In the genomic region with DNA sequence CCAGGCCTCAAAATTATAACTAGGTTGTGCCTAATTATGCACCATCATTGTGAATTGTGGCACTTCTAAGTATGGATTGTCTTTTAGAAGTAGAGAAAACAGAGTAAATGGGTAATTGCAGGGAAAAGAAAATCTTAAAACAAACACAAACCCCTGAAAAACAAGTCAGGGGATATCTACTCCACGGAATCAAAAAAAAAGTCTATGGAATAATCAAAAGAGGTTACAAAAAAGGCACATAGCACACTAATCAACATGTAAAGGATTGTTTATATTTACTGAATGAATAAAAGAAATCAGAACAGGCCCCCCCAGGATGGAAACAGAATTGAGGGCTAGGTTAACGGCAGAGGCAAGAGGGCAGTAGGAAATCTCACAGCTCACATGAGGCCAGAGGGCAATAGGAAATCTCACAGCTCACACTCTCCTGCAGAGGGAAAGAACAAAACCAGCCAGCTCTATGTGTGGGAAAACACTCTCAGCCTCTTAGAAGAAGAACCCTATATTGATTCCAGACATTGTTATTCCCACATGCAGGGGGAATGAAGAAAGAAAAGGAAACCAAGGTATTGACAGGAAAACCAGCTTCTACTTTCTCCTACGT, we compare ENCODE assay signal across 2 cellular contexts.
TF ChIP-seq lines count a peak whose summit lies in the region.

No MANE protein-coding gene starts in this region.

TF ChIP-seq in GM23338, 12 proteins besides CTCF, POLR2A, EP300 and RAD21 (continued from another document and continues in another):
- TF ChIP-seq, protein P1, sequence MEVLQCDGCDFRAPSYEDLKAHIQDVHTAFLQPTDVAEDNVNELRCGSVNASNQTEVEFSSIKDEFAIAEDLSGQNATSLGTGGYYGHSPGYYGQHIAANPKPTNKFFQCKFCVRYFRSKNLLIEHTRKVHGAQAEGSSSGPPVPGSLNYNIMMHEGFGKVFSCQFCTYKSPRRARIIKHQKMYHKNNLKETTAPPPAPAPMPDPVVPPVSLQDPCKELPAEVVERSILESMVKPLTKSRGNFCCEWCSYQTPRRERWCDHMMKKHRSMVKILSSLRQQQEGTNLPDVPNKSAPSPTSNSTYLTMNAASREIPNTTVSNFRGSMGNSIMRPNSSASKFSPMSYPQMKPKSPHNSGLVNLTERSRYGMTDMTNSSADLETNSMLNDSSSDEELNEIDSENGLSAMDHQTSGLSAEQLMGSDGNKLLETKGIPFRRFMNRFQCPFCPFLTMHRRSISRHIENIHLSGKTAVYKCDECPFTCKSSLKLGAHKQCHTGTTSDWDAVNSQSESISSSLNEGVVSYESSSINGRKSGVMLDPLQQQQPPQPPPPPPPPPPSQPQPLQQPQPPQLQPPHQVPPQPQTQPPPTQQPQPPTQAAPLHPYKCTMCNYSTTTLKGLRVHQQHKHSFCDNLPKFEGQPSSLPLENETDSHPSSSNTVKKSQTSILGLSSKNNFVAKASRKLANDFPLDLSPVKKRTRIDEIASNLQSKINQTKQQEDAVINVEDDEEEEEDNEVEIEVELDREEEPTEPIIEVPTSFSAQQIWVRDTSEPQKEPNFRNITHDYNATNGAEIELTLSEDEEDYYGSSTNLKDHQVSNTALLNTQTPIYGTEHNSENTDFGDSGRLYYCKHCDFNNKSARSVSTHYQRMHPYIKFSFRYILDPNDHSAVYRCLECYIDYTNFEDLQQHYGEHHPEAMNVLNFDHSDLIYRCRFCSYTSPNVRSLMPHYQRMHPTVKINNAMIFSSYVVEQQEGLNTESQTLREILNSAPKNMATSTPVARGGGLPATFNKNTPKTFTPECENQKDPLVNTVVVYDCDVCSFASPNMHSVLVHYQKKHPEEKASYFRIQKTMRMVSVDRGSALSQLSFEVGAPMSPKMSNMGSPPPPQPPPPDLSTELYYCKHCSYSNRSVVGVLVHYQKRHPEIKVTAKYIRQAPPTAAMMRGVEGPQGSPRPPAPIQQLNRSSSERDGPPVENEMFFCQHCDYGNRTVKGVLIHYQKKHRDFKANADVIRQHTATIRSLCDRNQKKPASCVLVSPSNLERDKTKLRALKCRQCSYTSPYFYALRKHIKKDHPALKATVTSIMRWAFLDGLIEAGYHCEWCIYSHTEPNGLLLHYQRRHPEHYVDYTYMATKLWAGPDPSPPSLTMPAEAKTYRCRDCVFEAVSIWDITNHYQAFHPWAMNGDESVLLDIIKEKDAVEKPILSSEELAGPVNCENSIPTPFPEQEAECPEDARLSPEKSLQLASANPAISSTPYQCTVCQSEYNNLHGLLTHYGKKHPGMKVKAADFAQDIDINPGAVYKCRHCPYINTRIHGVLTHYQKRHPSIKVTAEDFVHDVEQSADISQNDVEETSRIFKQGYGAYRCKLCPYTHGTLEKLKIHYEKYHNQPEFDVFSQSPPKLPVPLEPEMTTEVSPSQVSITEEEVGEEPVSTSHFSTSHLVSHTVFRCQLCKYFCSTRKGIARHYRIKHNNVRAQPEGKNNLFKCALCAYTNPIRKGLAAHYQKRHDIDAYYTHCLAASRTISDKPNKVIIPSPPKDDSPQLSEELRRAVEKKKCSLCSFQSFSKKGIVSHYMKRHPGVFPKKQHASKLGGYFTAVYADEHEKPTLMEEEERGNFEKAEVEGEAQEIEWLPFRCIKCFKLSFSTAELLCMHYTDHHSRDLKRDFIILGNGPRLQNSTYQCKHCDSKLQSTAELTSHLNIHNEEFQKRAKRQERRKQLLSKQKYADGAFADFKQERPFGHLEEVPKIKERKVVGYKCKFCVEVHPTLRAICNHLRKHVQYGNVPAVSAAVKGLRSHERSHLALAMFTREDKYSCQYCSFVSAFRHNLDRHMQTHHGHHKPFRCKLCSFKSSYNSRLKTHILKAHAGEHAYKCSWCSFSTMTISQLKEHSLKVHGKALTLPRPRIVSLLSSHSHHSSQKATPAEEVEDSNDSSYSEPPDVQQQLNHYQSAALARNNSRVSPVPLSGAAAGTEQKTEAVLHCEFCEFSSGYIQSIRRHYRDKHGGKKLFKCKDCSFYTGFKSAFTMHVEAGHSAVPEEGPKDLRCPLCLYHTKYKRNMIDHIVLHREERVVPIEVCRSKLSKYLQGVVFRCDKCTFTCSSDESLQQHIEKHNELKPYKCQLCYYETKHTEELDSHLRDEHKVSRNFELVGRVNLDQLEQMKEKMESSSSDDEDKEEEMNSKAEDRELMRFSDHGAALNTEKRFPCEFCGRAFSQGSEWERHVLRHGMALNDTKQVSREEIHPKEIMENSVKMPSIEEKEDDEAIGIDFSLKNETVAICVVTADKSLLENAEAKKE (CRISPR knock-in tag; IDR thresholded peaks at IDR 0.05): no peak
- TF ChIP-seq, protein P2, sequence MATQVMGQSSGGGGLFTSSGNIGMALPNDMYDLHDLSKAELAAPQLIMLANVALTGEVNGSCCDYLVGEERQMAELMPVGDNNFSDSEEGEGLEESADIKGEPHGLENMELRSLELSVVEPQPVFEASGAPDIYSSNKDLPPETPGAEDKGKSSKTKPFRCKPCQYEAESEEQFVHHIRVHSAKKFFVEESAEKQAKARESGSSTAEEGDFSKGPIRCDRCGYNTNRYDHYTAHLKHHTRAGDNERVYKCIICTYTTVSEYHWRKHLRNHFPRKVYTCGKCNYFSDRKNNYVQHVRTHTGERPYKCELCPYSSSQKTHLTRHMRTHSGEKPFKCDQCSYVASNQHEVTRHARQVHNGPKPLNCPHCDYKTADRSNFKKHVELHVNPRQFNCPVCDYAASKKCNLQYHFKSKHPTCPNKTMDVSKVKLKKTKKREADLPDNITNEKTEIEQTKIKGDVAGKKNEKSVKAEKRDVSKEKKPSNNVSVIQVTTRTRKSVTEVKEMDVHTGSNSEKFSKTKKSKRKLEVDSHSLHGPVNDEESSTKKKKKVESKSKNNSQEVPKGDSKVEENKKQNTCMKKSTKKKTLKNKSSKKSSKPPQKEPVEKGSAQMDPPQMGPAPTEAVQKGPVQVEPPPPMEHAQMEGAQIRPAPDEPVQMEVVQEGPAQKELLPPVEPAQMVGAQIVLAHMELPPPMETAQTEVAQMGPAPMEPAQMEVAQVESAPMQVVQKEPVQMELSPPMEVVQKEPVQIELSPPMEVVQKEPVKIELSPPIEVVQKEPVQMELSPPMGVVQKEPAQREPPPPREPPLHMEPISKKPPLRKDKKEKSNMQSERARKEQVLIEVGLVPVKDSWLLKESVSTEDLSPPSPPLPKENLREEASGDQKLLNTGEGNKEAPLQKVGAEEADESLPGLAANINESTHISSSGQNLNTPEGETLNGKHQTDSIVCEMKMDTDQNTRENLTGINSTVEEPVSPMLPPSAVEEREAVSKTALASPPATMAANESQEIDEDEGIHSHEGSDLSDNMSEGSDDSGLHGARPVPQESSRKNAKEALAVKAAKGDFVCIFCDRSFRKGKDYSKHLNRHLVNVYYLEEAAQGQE (IDR thresholded peaks at IDR 0.05; ENCODE audit: unreplicated experiment): no peak
- TF ChIP-seq ZNF331 (CRISPR knock-in tag; IDR thresholded peaks at IDR 0.05; ENCODE audit: low read depth) (no peak), EZH2phosphoT487 (IDR thresholded peaks at IDR 0.05; ENCODE audit: unreplicated experiment) (no peak), CREB1 (CRISPR knock-in tag; IDR thresholded peaks at IDR 0.05; ENCODE audit: low read depth) (no peak), ZNF114 (CRISPR knock-in tag; IDR thresholded peaks at IDR 0.05) (no peak), EZH2 (IDR thresholded peaks at IDR 0.05; ENCODE audit: low read depth, unreplicated experiment) (no peak), POLR2AphosphoS5 (IDR thresholded peaks at IDR 0.05; ENCODE audit: low read depth) (no peak)
- TF ChIP-seq, protein P3, sequence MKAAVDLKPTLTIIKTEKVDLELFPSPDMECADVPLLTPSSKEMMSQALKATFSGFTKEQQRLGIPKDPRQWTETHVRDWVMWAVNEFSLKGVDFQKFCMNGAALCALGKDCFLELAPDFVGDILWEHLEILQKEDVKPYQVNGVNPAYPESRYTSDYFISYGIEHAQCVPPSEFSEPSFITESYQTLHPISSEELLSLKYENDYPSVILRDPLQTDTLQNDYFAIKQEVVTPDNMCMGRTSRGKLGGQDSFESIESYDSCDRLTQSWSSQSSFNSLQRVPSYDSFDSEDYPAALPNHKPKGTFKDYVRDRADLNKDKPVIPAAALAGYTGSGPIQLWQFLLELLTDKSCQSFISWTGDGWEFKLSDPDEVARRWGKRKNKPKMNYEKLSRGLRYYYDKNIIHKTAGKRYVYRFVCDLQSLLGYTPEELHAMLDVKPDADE (IDR thresholded peaks at IDR 0.05): no peak

TF ChIP-seq in SK-N-SH treated with all-trans-retinoic acid at 6 μM for 48 hours, 23 proteins besides CTCF, POLR2A, EP300 and RAD21 (continued from another document):
- TF ChIP-seq, protein P4, sequence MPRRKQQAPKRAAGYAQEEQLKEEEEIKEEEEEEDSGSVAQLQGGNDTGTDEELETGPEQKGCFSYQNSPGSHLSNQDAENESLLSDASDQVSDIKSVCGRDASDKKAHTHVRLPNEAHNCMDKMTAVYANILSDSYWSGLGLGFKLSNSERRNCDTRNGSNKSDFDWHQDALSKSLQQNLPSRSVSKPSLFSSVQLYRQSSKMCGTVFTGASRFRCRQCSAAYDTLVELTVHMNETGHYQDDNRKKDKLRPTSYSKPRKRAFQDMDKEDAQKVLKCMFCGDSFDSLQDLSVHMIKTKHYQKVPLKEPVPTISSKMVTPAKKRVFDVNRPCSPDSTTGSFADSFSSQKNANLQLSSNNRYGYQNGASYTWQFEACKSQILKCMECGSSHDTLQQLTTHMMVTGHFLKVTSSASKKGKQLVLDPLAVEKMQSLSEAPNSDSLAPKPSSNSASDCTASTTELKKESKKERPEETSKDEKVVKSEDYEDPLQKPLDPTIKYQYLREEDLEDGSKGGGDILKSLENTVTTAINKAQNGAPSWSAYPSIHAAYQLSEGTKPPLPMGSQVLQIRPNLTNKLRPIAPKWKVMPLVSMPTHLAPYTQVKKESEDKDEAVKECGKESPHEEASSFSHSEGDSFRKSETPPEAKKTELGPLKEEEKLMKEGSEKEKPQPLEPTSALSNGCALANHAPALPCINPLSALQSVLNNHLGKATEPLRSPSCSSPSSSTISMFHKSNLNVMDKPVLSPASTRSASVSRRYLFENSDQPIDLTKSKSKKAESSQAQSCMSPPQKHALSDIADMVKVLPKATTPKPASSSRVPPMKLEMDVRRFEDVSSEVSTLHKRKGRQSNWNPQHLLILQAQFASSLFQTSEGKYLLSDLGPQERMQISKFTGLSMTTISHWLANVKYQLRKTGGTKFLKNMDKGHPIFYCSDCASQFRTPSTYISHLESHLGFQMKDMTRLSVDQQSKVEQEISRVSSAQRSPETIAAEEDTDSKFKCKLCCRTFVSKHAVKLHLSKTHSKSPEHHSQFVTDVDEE (CRISPR knock-in tag; IDR thresholded peaks at IDR 0.05): no peak
- TF ChIP-seq TCF4 (CRISPR knock-in tag; IDR thresholded peaks at IDR 0.05; ENCODE audit: borderline replicate concordance): no peak
TF ChIP-seq in SK-N-SH treated with all-trans-retinoic acid at 6 μM for 48 hours: peak in this region for 0.
